9 cellular contexts compared by ENCODE assay signal in genomic region chr9:2623866-2624682, GRCh38. TPM values are rescaled to one million over a fixed set of nuclear protein-coding genes. Genes with fewer than 3 reads are reported as not detected.
DNase-seq lines count a peak whose midpoint lies in the region; ATAC-seq and FAIRE-seq lines count a peak whose summit lies in the region.
"Had no signal": no experiment of that assay in that cellular context is flagged by ENCODE, and none has a peak within 500 bp of the region (broad histone marks: within the 10 kb centered on the region; RNA-seq: fewer than 3 reads in every experiment).

No MANE protein-coding gene starts in this region.

- H3K27me3 ChIP-seq in iPS-20b (ENCODE audit: insufficient read depth, low read length) (peaks cover 44% of the 10 kb centered on the region), skeletal muscle satellite cell (ENCODE audit: control insufficient read depth, insufficient read depth, low read length) (peaks cover 24% of the 10 kb centered on the region)

- H3K9me3 ChIP-seq in iPS-20b (ENCODE audit: insufficient read depth, low read depth, low read length) (no peaks in the 10 kb centered on the region), skeletal muscle satellite cell (replicated peaks; ENCODE audit: low read length) (no peaks in the 10 kb centered on the region)

- FAIRE-seq in RCC 7860 (lab: Jason Lieb, UNC) = no peak
- FAIRE-seq: GM12892 had no signal

- H3K27ac Mint-ChIP-seq in T-helper 1 cell treated with Interleukin-12 subunit alpha and Interleukin-12 subunit beta and Interleukin-4 antibody, amounts not matched to agents 30 μg/mL and 1 μg/mL, for 36 hours = no peak overlapping the region
- no peak overlapping the region for H3K27ac Mint-ChIP-seq in activated naive CD8-positive, alpha-beta T cell treated with anti-CD3 and anti-CD28 coated beads, Interleukin-2, amount 10 ng/mL, durations not matched to agents 7 days and 5 days

- peaks cover 45% of the 10 kb centered on the region for H3K27me3 Mint-ChIP-seq in T-helper 1 cell treated with Interleukin-12 subunit alpha and Interleukin-12 subunit beta and Interleukin-4 antibody, amounts not matched to agents 30 μg/mL and 1 μg/mL, for 36 hours (ENCODE audit: low read depth)
- peaks cover 25% of the 10 kb centered on the region for H3K27me3 Mint-ChIP-seq in activated naive CD8-positive, alpha-beta T cell treated with anti-CD3 and anti-CD28 coated beads, Interleukin-2, amount 10 ng/mL, durations not matched to agents 7 days and 5 days

- no peak for ATAC-seq in activated naive CD8-positive, alpha-beta T cell treated with anti-CD3 and anti-CD28 coated beads, Interleukin-2, amount 10 ng/mL, durations not matched to agents 7 days and 5 days (ENCODE audit: low read depth)
- ATAC-seq in HG03565 (IDR thresholded peaks at IDR 0.05; ENCODE audit: unreplicated experiment) (no peak), HG02798 (IDR thresholded peaks at IDR 0.05; ENCODE audit: poor library complexity, unreplicated experiment) (no peak)

- H3K27ac ChIP-seq in iPS-20b (ENCODE audit: low read length) = no peak overlapping the region

- H3K4me2 ChIP-seq in skeletal muscle satellite cell (ENCODE audit: low read length) = peak overlapping the region; percentile 91

- POLR2A ChIA-PET in activated naive CD8-positive, alpha-beta T cell treated with anti-CD3 and anti-CD28 coated beads, Interleukin-2, amount 10 ng/mL, durations not matched to agents 7 days and 5 days (lab: Charles Lee) = interaction anchor here (1.3 kb wide), 1 partner anchor 9 kb away, joined by 3 read pairs; no protein-coding TSS in a partner anchor

- no peaks in the 10 kb centered on the region for H3K36me3 Mint-ChIP-seq in T-helper 1 cell treated with Interleukin-12 subunit alpha and Interleukin-12 subunit beta and Interleukin-4 antibody, amounts not matched to agents 30 μg/mL and 1 μg/mL, for 36 hours (ENCODE audit: low read depth)
- peaks cover 7% of the 10 kb centered on the region for H3K36me3 Mint-ChIP-seq in activated naive CD8-positive, alpha-beta T cell treated with anti-CD3 and anti-CD28 coated beads, Interleukin-2, amount 10 ng/mL, durations not matched to agents 7 days and 5 days

- H3K4me3 Mint-ChIP-seq in T-helper 1 cell treated with Interleukin-12 subunit alpha and Interleukin-12 subunit beta and Interleukin-4 antibody, amounts not matched to agents 30 μg/mL and 1 μg/mL, for 36 hours = peak overlapping the region; percentile 84
- peak overlapping the region; percentile 85 for H3K4me3 Mint-ChIP-seq in activated naive CD8-positive, alpha-beta T cell treated with anti-CD3 and anti-CD28 coated beads, Interleukin-2, amount 10 ng/mL, durations not matched to agents 7 days and 5 days

- H3K9me3 Mint-ChIP-seq in T-helper 1 cell treated with Interleukin-12 subunit alpha and Interleukin-12 subunit beta and Interleukin-4 antibody, amounts not matched to agents 30 μg/mL and 1 μg/mL, for 36 hours = no peaks in the 10 kb centered on the region
- H3K9me3 Mint-ChIP-seq in activated naive CD8-positive, alpha-beta T cell treated with anti-CD3 and anti-CD28 coated beads, Interleukin-2, amount 10 ng/mL, durations not matched to agents 7 days and 5 days = no peaks in the 10 kb centered on the region

- DNase-seq in T-helper 1 cell (no peak), RCC 7860 (ENCODE audit: low spot score) (no peak)
- DNase-seq in activated naive CD8-positive, alpha-beta T cell treated with anti-CD3 and anti-CD28 coated beads, Interleukin-2, amount 10 ng/mL, durations not matched to agents 7 days and 5 days = no peak

- peak overlapping the region; percentile 83 for H3K4me3 ChIP-seq in iPS-20b (ENCODE audit: low read length)
- H3K4me3 ChIP-seq in skeletal muscle satellite cell (ENCODE audit: low read length) = no peak overlapping the region

- H3K4me1 ChIP-seq in iPS-20b (ENCODE audit: insufficient read depth, low read length) (peaks cover 18% of the 10 kb centered on the region), skeletal muscle satellite cell (ENCODE audit: control insufficient read depth, insufficient read depth, low read length) (peaks cover 16% of the 10 kb centered on the region)

- H3K36me3 ChIP-seq in iPS-20b (ENCODE audit: insufficient read depth, low read depth, low read length) (no peaks in the 10 kb centered on the region), skeletal muscle satellite cell (ENCODE audit: insufficient read depth, low read length) (no peaks in the 10 kb centered on the region)

- H3K9ac ChIP-seq in iPS-20b (ENCODE audit: low read depth, low read length) (peak overlapping the region; percentile 63), skeletal muscle satellite cell (ENCODE audit: low read depth, low read length) (no peak overlapping the region)

- H3K4me1 Mint-ChIP-seq in T-helper 1 cell treated with Interleukin-12 subunit alpha and Interleukin-12 subunit beta and Interleukin-4 antibody, amounts not matched to agents 30 μg/mL and 1 μg/mL, for 36 hours (ENCODE audit: low read depth) = peaks cover 16% of the 10 kb centered on the region
- peaks cover 14% of the 10 kb centered on the region for H3K4me1 Mint-ChIP-seq in activated naive CD8-positive, alpha-beta T cell treated with anti-CD3 and anti-CD28 coated beads, Interleukin-2, amount 10 ng/mL, durations not matched to agents 7 days and 5 days

RNA-seq across cellular contexts. Expression of gene VLDLR, which starts 2.5 kb away (rescaled TPM):
- total RNA-seq in activated naive CD8-positive, alpha-beta T cell treated with anti-CD3 and anti-CD28 coated beads, Interleukin-2, amount 10 ng/mL, durations not matched to agents 7 days and 5 days = 1 to 10 TPM; 7.2 to 7.4 TPM
- 6.1 and 8.3 TPM in 2 replicates for total RNA-seq in skeletal muscle satellite cell (2012; rRNA removed)
